Comparison of ENCODE assay signal across 8 cellular contexts in genomic region chr17:4986403-4986802, GRCh38. TPM values are rescaled to one million over a fixed set of nuclear protein-coding genes. Genes with fewer than 3 reads are reported as not detected.
DNase-seq lines count a peak whose midpoint lies in the region; ATAC-seq and TF ChIP-seq lines count a peak whose summit lies in the region.

No MANE protein-coding gene starts in this region.

- no peaks in the 10 kb centered on the region for H3K9me3 ChIP-seq in MM.1S (replicated peaks; ENCODE audit: insufficient read depth, low read length)

- peak overlapping the region; percentile 97 for H3K27ac ChIP-seq in C4-2B
- H3K27ac ChIP-seq in MM.1S (ENCODE audit: low read length) = no peak overlapping the region
- H3K27ac ChIP-seq in coronary artery = peak overlapping the region; percentile 86 to 98

- peak overlapping the region; percentile 83 to 96 (median 94) for H3K4me3 Mint-ChIP-seq in naive B cell

- TF ChIP-seq CTCF in C4-2B (conservative IDR thresholded peaks at IDR 0.05) = no peak
- no peak for TF ChIP-seq CTCF in MM.1S (IDR thresholded peaks at IDR 0.05; ENCODE audit: low read length)
- TF ChIP-seq CTCF in coronary artery (IDR thresholded peaks at IDR 0.05) = no peak

- no peaks in the 10 kb centered on the region for H3K36me3 ChIP-seq in MM.1S (replicated peaks; ENCODE audit: insufficient read depth, low read length)

- peak overlapping the region; percentile 83; the same call in 1 of the 2 replicates for H3K9ac ChIP-seq in MM.1S (ENCODE audit: low read length)

- H4K20me1 ChIP-seq in MM.1S (ENCODE audit: insufficient read depth, low read length) = no peaks in the 10 kb centered on the region

- peak overlapping the region; percentile 98 for H3K4me2 ChIP-seq in MM.1S (ENCODE audit: low read depth, low read length)

- H3K79me2 ChIP-seq in MM.1S (ENCODE audit: low read length) = peaks cover 14% of the 10 kb centered on the region; the same call in 1 of the 2 replicates

- no peak for ATAC-seq in naive B cell (ENCODE audit: low read depth in 2 of 2)
- ATAC-seq in HG02763 (IDR thresholded peaks at IDR 0.05; ENCODE audit: unreplicated experiment) = no peak
- ATAC-seq in left lobe of liver = no peak

- H3F3A ChIP-seq in MM.1S (ENCODE audit: insufficient read depth, low read length) = 0 out of 2 replicates have a peak, but pooled peaks cover 3% of the 10 kb centered on the region

- H2AFZ ChIP-seq in MM.1S (ENCODE audit: low read length) = peak overlapping the region; percentile 96; the same call in 1 of the 2 replicates

- no peaks in the 10 kb centered on the region for H3K27me3 ChIP-seq in MM.1S (replicated peaks; ENCODE audit: insufficient read depth, low read length)

- peak overlapping the region; percentile 92 for H3K4me3 ChIP-seq in MM.1S (ENCODE audit: low read length)
- peak overlapping the region; percentile 99 for H3K4me3 ChIP-seq in coronary artery

- no peaks in the 10 kb centered on the region for H3K27me3 Mint-ChIP-seq in naive B cell

- peaks cover 16% of the 10 kb centered on the region; the same call in 1 of the 2 replicates for H3K4me1 ChIP-seq in MM.1S (ENCODE audit: low read length)

- H3K36me3 Mint-ChIP-seq in naive B cell = peaks cover 4 to 16% of the 10 kb centered on the region in 2 donors

- DNase-seq in MM.1S = no peak
- DNase-seq in coronary artery (ENCODE audit: low spot score) = no peak
- DNase-seq in naive B cell = no peak
- DNase-seq in retina = no peak
- DNase-seq in left lobe of liver (ENCODE audit: low spot score) = no peak
- DNase-seq in iPS-NIHi11 (ENCODE audit: low spot score) = no peak

- peaks cover 50 to 55% (median 53%) of the 10 kb centered on the region in 3 donors for H3K4me1 Mint-ChIP-seq in naive B cell

- H3K27ac Mint-ChIP-seq in naive B cell = peak overlapping the region in 5 of 6 donors; percentile 65 to 96 (median 91)

- no peaks in the 10 kb centered on the region for H3K9me3 Mint-ChIP-seq in naive B cell

- H3K9me2 ChIP-seq in MM.1S (replicated peaks; ENCODE audit: insufficient read depth, low read length) = no peaks in the 10 kb centered on the region

RNA-seq across cellular contexts. Expression of gene CAMTA2, which starts 1.1 kb away (rescaled TPM):
- polyA plus RNA-seq in naive B cell (ENCODE audit: low read depth in 6 of 6) = 10 to 100 TPM in 1 of 6 donors, 1 to 10 TPM in 5; 3.3 to 16.7 (median 5.2) TPM
- 17.7 TPM for total RNA-seq in left lobe of liver

RNA-seq across cellular contexts. Expression of gene INCA1, which starts 10.9 kb away (rescaled TPM):
- under 1 TPM in 3 of 6 donors, not detected in 3; 0.40 to 0.98 (median 0.41) TPM for polyA plus RNA-seq in naive B cell (ENCODE audit: low read depth in 6 of 6)
- 0.88 TPM for total RNA-seq in left lobe of liver

RNA-seq across cellular contexts. Expression of gene KIF1C, which starts 11.3 kb away (rescaled TPM):
- polyA plus RNA-seq in naive B cell (ENCODE audit: low read depth in 6 of 6) = 1 to 10 TPM in 3 of 6 donors, under 1 TPM in 2, not detected in 1; 0.16 to 3.6 (median 2.0) TPM
- total RNA-seq in left lobe of liver = 126 TPM

RNA-seq across cellular contexts. Expression of gene SPAG7, which starts 18.8 kb away (rescaled TPM):
- polyA plus RNA-seq in naive B cell (ENCODE audit: low read depth in 6 of 6) = 100 to 1,000 TPM in 3 of 6 donors, 10 to 100 TPM in 3; 92.4 to 171 (median 104) TPM
- total RNA-seq in left lobe of liver = 20.3 TPM

RNA-seq across cellular contexts. Expression of gene ENO3, which starts 35.5 kb away (rescaled TPM):
- polyA plus RNA-seq in naive B cell (ENCODE audit: low read depth in 6 of 6) = 1 to 10 TPM in 4 of 6 donors, under 1 TPM in 1, not detected in 1; 0.79 to 3.2 (median 1.2) TPM
- 52.7 TPM for total RNA-seq in left lobe of liver
